ENCODE assay signal across 8 cellular contexts in the genomic region with DNA sequence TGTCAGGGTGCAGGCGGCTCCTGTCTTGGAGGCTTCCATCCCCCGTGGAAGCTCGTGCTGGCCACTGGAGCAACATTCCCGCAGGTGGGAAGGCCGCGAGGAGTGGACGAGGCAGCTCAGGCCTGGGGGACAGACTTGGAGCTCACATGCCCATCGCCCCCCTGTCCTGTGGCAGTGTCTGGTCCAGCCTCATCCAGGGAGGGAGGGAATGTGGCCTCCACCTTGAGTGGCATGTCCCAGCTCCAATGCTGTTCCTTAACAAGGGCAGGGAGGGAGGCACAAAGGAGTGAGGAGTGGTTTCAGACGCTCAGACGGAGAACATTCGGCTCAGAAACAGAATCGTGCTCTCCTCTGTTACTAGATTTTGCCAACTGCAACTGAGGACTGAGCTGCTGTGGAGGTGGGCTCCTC.
DNase-seq lines count a peak whose midpoint lies in the region; ATAC-seq, FAIRE-seq and TF ChIP-seq lines count a peak whose summit lies in the region.

No MANE protein-coding gene starts in this region.

- TF ChIP-seq CTCF in brain microvascular endothelial cell (IDR thresholded peaks at IDR 0.05; ENCODE audit: low read depth, low read length, missing control alignments) (no peak), kidney (IDR thresholded peaks at IDR 0.05; ENCODE audit: borderline replicate concordance, extremely low read depth, insufficient read depth) (no peak)

- H3K9me3 ChIP-seq in kidney (ENCODE audit: control insufficient read depth in 1 of 2, low read length in 2 of 2) (no peaks in the 10 kb centered on the region), small intestine (ENCODE audit: control insufficient read depth, low read depth) (no peaks in the 10 kb centered on the region)

- H3K27ac ChIP-seq in brain microvascular endothelial cell: peak overlapping the region; percentile 96
- peak overlapping the region; percentile 83 to 88 for H3K27ac ChIP-seq in kidney (ENCODE audit: low read depth in 2 of 2, low read length in 2 of 2)
- peak overlapping the region; percentile 71 to 92 for H3K27ac ChIP-seq in small intestine (ENCODE audit: low read depth in 1 of 2, low read length in 1 of 2)

- in situ Hi-C loops in brain microvascular endothelial cell (cut with HindIII; ENCODE audit: low pct_ligation_motif_present, low sequenced_read_pairs): no loop called here

- H3K36me3 ChIP-seq in brain microvascular endothelial cell (replicated peaks): no peaks in the 10 kb centered on the region
- H3K36me3 ChIP-seq in kidney (ENCODE audit: control insufficient read depth in 1 of 2, insufficient read depth in 2 of 2, low read length in 2 of 2): no peaks in the 10 kb centered on the region
- H3K36me3 ChIP-seq in small intestine (ENCODE audit: control insufficient read depth in 2 of 2, insufficient read depth in 2 of 2, low read length in 2 of 2): no peaks in the 10 kb centered on the region

- H3K27me3 ChIP-seq in brain microvascular endothelial cell (replicated peaks) (no peaks in the 10 kb centered on the region), small intestine (ENCODE audit: control insufficient read depth in 2 of 2, insufficient read depth in 2 of 2, low read length in 2 of 2) (no peaks in the 10 kb centered on the region)

- H3K4me1 ChIP-seq in kidney (ENCODE audit: control insufficient read depth in 1 of 2, insufficient read depth in 1 of 2, low read depth in 1 of 2, low read length in 2 of 2): peaks cover 0 to 8% of the 10 kb centered on the region in 2 donors
- peaks cover 0 to 3% of the 10 kb centered on the region in 2 donors for H3K4me1 ChIP-seq in small intestine (ENCODE audit: control insufficient read depth in 2 of 2, insufficient read depth in 1 of 2, low read depth in 1 of 2, low read length in 1 of 2)

- intact Hi-C loops in kidney (cut with DNase I): no loop called here

- no peak overlapping the region for H3K4me3 ChIP-seq in brain microvascular endothelial cell (ENCODE audit: low read depth, low read length)
- peak overlapping the region; percentile 50 to 66 for H3K4me3 ChIP-seq in kidney (ENCODE audit: low read length in 2 of 2)
- H3K4me3 ChIP-seq in small intestine (ENCODE audit: low read depth in 1 of 2, low read length in 2 of 2): peak overlapping the region in 1 of 2 donors; percentile 56

- DNase-seq in NCI-H1092 treated with DMSO at 0.1 percent for 48 hours (lab: John Stamatoyannopoulos, UW): peak; percentile 76
- no peak for DNase-seq in NCI-H1092 (lab: John Stamatoyannopoulos, UW)
- peak; percentile 71 for DNase-seq in NCI-H2196 (lab: John Stamatoyannopoulos, UW; ENCODE audit: unreplicated experiment)
- DNase-seq in brain microvascular endothelial cell: peak; percentile 57
- peak; percentile 68 for DNase-seq in kidney
- peak; percentile 42 for DNase-seq in small intestine
- no peak for DNase-seq in HuH-7 (ENCODE audit: low spot score)

- no peak for ATAC-seq in HG02840 (IDR thresholded peaks at IDR 0.05; ENCODE audit: low FRiP score, unreplicated experiment)

- WGBS in small intestine, 3 donors: 64 to 70% (median 65%) methylated on average over 12 of the region's 12 CpGs

- H3K9ac ChIP-seq in kidney (ENCODE audit: low read length in 2 of 2): peak overlapping the region in 1 of 2 donors; percentile 70

- no peak for FAIRE-seq in kidney (lab: Jason Lieb, UNC)
- no peak for FAIRE-seq in small intestine (lab: Jason Lieb, UNC)

Comparison
In these comparisons a context has a peak if more than half of its experiments do, and no peak if none do; other contexts are left out.
1. DNase-seq: peak in NCI-H1092 treated with DMSO at 0.1 percent for 48 hours (single experiment), NCI-H2196 (single experiment), brain microvascular endothelial cell (single experiment), kidney (single experiment) and small intestine (single experiment); none in NCI-H1092 (single experiment) and HuH-7 (single experiment).
2. Peak in every context shown above with its lines, with median percentiles within 50 percentile points of each other: H3K27ac ChIP-seq.